Comparison of ENCODE assay signal across 8 cellular contexts in the genomic region with DNA sequence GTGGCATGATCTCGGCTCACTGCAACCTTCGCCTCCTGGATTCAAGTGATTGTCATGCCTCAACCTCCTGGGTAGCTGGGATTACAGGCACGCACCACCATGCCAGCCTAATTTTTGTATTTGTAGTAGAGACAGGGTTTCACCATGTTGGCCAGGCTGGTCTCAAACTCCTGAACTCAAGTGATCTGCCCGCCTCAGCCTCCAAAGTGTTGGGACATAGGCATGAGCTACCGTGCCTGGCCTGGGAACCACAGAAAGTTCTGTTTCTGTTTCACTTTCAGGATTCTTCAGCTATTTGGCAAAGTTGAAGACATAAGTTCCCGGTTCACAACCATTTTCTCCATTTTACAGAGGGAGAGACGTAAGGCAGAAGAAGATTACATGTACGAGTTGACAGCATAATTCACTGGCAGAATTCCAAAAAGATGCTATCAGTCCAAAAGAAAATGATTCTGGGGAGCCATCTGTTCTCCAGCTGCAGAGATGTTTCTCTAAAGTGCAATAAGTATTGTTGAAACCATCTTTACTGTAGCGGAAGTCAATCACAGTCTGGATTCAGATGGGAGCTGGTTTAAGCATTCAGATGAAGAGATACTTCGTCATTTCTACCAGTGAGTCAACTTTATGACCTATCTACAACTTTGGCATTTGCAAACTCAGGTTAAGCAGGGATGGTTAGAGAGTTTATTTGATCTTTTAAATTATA. TPM values are rescaled to one million over a fixed set of nuclear protein-coding genes. Genes with fewer than 3 reads are reported as not detected.
A peak's percentile ranks its signal among the peaks of the same experiment; 100 is the strongest.
DNase-seq lines count a peak whose midpoint lies in the region; ATAC-seq and TF ChIP-seq lines count a peak whose summit lies in the region.
"Had no signal": no experiment of that assay in that cellular context is flagged by ENCODE, and none has a peak within 500 bp of the region (broad histone marks: within the 10 kb centered on the region; RNA-seq: fewer than 3 reads in every experiment).

No MANE protein-coding gene starts in this region.

- H3K36me3 ChIP-seq in GM23248 (ENCODE audit: low read depth): no peaks in the 10 kb centered on the region

- DNase-seq in GM23248: peak; percentile 68
- peak; percentile 96 for DNase-seq in fibroblast of villous mesenchyme (ENCODE audit: low read depth)
- no peak for DNase-seq in stimulated activated naive B cell treated with anti-CD40 and anti-IgM and Interleukin-4, amounts not matched to agents 10 μg/mL and 1 μg/mL and 100 μg/mL, for 72 hours
- DNase-seq in NCI-H2081 treated with DMSO at 0.1 percent for 48 hours (lab: John Stamatoyannopoulos, UW): no peak
- no peak for DNase-seq in dermis blood vessel endothelial cell

- peak overlapping the region in 1 of 2 donors; percentile 36 for H3K4me3 Mint-ChIP-seq in stimulated activated naive B cell treated with anti-CD40 and anti-IgM and Interleukin-4, amounts not matched to agents 10 μg/mL and 1 μg/mL and 100 μg/mL, for 72 hours

- peak overlapping the region; percentile 51 for H3K27ac Mint-ChIP-seq in stimulated activated naive B cell treated with anti-CD40 and anti-IgM and Interleukin-4, amounts not matched to agents 10 μg/mL and 1 μg/mL and 100 μg/mL, for 72 hours

- no peak for TF ChIP-seq CTCF in fibroblast of villous mesenchyme (IDR thresholded peaks at IDR 0.05; ENCODE audit: insufficient read depth, low read depth, low read length)

- in situ Hi-C loops in GM23248 (cut with MboI): no loop called here

- H3K36me3 Mint-ChIP-seq in stimulated activated naive B cell treated with anti-CD40 and anti-IgM and Interleukin-4, amounts not matched to agents 10 μg/mL and 1 μg/mL and 100 μg/mL, for 72 hours: no peaks in the 10 kb centered on the region

- ATAC-seq in SK-N-SH treated with all-trans-retinoic acid at 6 μM for 48 hours: peak; percentile 87
- no peak for ATAC-seq in stimulated activated naive B cell treated with anti-CD40 and anti-IgM and Interleukin-4, amounts not matched to agents 10 μg/mL and 1 μg/mL and 100 μg/mL, for 72 hours (replicated peaks)
- no peak for ATAC-seq in HG02571 (IDR thresholded peaks at IDR 0.05; ENCODE audit: unreplicated experiment)

- H3F3A ChIP-seq in GM23248 (ENCODE audit: insufficient read depth): peaks cover 4% of the 10 kb centered on the region; the same call in 1 of the 2 replicates

- peak overlapping the region; percentile 33; the same call in 1 of the 2 replicates for H3K9ac ChIP-seq in GM23248

- H3K4me1 ChIP-seq in GM23248 (ENCODE audit: insufficient read depth): peaks cover 13% of the 10 kb centered on the region; the same call in 1 of the 2 replicates

- no peaks in the 10 kb centered on the region for H4K20me1 ChIP-seq in GM23248 (ENCODE audit: insufficient read depth)

- H2AFZ ChIP-seq in GM23248: peak overlapping the region; percentile 63

- WGBS in GM23248 (ENCODE audit: low coverage in 1 of 2, low lambda C conversion rate in 2 of 2, missing lambda C conversion rate in 2 of 2), 2 experiments: 32 to 40% methylated on average over 10 of the region's 10 CpGs

- no peaks in the 10 kb centered on the region for H3K9me3 ChIP-seq in GM23248 (ENCODE audit: low read depth)

- no peaks in the 10 kb centered on the region for H3K9me3 Mint-ChIP-seq in stimulated activated naive B cell treated with anti-CD40 and anti-IgM and Interleukin-4, amounts not matched to agents 10 μg/mL and 1 μg/mL and 100 μg/mL, for 72 hours

- peaks cover 10% of the 10 kb centered on the region in 2 donors for H3K4me1 Mint-ChIP-seq in stimulated activated naive B cell treated with anti-CD40 and anti-IgM and Interleukin-4, amounts not matched to agents 10 μg/mL and 1 μg/mL and 100 μg/mL, for 72 hours

- H3K79me2 ChIP-seq in GM23248 (ENCODE audit: insufficient read depth): no peaks in the 10 kb centered on the region

- peak overlapping the region; percentile 33 for H3K4me3 ChIP-seq in GM23248
- peak overlapping the region; percentile 46 for H3K4me3 ChIP-seq in fibroblast of villous mesenchyme (ENCODE audit: low read depth, low read length)
- H3K4me3 ChIP-seq: lung had no signal

- peak overlapping the region; percentile 22; the same call in 1 of the 2 replicates for H3K27ac ChIP-seq in GM23248

- no peaks in the 10 kb centered on the region for H3K9me2 ChIP-seq in GM23248 (ENCODE audit: insufficient read depth)

- peak overlapping the region; percentile 41 for H3K4me2 ChIP-seq in GM23248 (ENCODE audit: unreplicated experiment)

- H3K27me3 ChIP-seq in GM23248 (replicated peaks; ENCODE audit: insufficient read depth): no peaks in the 10 kb centered on the region

- no peaks in the 10 kb centered on the region for H3K27me3 Mint-ChIP-seq in stimulated activated naive B cell treated with anti-CD40 and anti-IgM and Interleukin-4, amounts not matched to agents 10 μg/mL and 1 μg/mL and 100 μg/mL, for 72 hours

TF ChIP-seq in SK-N-SH treated with all-trans-retinoic acid at 6 μM for 48 hours, 23 proteins besides CTCF, POLR2A, EP300 and RAD21 (continues in another document):
- no peak for TF ChIP-seq OSR1 (CRISPR knock-in tag; IDR thresholded peaks at IDR 0.05)
- TF ChIP-seq ESRRG (CRISPR knock-in tag; IDR thresholded peaks at IDR 0.05): no peak
- no peak for TF ChIP-seq PPARA (CRISPR knock-in tag; IDR thresholded peaks at IDR 0.05; ENCODE audit: borderline replicate concordance)
- TF ChIP-seq, protein P1, sequence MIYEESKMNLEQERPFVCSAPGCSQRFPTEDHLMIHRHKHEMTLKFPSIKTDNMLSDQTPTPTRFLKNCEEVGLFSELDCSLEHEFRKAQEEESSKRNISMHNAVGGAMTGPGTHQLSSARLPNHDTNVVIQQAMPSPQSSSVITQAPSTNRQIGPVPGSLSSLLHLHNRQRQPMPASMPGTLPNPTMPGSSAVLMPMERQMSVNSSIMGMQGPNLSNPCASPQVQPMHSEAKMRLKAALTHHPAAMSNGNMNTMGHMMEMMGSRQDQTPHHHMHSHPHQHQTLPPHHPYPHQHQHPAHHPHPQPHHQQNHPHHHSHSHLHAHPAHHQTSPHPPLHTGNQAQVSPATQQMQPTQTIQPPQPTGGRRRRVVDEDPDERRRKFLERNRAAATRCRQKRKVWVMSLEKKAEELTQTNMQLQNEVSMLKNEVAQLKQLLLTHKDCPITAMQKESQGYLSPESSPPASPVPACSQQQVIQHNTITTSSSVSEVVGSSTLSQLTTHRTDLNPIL (CRISPR knock-in tag; IDR thresholded peaks at IDR 0.05; ENCODE audit: low read depth): 0 out of 2 replicates have a peak, but pooled peaks have one; percentile 9
- peak; percentile 79; the same call in 1 of the 2 replicates for TF ChIP-seq TSHZ2 (CRISPR knock-in tag; IDR thresholded peaks at IDR 0.05)
- peak; percentile 78; the same call in 1 of the 2 replicates for TF ChIP-seq SNAI2 (CRISPR knock-in tag; IDR thresholded peaks at IDR 0.05)
- TF ChIP-seq ZFP3 (CRISPR knock-in tag; IDR thresholded peaks at IDR 0.05): peak; percentile 57; the same call in 1 of the 2 replicates
- TF ChIP-seq BACH2 (CRISPR knock-in tag; IDR thresholded peaks at IDR 0.05; ENCODE audit: borderline replicate concordance): no peak
- TF ChIP-seq, protein P2, sequence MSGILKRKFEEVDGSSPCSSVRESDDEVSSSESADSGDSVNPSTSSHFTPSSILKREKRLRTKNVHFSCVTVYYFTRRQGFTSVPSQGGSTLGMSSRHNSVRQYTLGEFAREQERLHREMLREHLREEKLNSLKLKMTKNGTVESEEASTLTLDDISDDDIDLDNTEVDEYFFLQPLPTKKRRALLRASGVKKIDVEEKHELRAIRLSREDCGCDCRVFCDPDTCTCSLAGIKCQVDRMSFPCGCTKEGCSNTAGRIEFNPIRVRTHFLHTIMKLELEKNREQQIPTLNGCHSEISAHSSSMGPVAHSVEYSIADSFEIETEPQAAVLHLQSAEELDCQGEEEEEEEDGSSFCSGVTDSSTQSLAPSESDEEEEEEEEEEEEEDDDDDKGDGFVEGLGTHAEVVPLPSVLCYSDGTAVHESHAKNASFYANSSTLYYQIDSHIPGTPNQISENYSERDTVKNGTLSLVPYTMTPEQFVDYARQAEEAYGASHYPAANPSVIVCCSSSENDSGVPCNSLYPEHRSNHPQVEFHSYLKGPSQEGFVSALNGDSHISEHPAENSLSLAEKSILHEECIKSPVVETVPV (CRISPR knock-in tag; IDR thresholded peaks at IDR 0.05): 0 out of 2 replicates have a peak, but pooled peaks have one; percentile 32
- TF ChIP-seq TOX (CRISPR knock-in tag; IDR thresholded peaks at IDR 0.05; ENCODE audit: borderline replicate concordance): no peak
- TF ChIP-seq ZNF70 (CRISPR knock-in tag; IDR thresholded peaks at IDR 0.05): 0 out of 2 replicates have a peak, but pooled peaks have one; percentile 23
- TF ChIP-seq ZFP30 (CRISPR knock-in tag; IDR thresholded peaks at IDR 0.05): no peak
- TF ChIP-seq RARB (CRISPR knock-in tag; IDR thresholded peaks at IDR 0.05): no peak

RNA-seq across cellular contexts. Expression of gene RNF34, which starts 8.1 kb away (rescaled TPM):
- 42.8 and 47.2 TPM in 2 replicates for total RNA-seq in GM23248 (2014; rRNA removed; shearing (Covaris generic))
- 42.8 and 48.2 TPM in 2 replicates for polyA plus RNA-seq in GM23248 (2016; fragmentation: Nextera tagmentation; extraction: Ambion mirVana)
- total RNA-seq in fibroblast of villous mesenchyme (46.7 and 52.7 TPM in 2 replicates), dermis blood vessel endothelial cell (60.8 and 86.6 TPM in 2 replicates)

RNA-seq across cellular contexts. Expression of gene ANAPC5, which starts 39.6 kb away (rescaled TPM):
- 144 and 162 TPM in 2 replicates for total RNA-seq in GM23248 (2014; rRNA removed; shearing (Covaris generic))
- polyA plus RNA-seq in GM23248 (2016; fragmentation: Nextera tagmentation; extraction: Ambion mirVana): 128 TPM in 2 replicates
- total RNA-seq in fibroblast of villous mesenchyme (148 and 180 TPM in 2 replicates), dermis blood vessel endothelial cell (145 and 146 TPM in 2 replicates)

Comparison
In these comparisons a context has a peak if more than half of its experiments do, and no peak if none do; other contexts are left out.
1. DNase-seq: peak in GM23248 (single experiment) and fibroblast of villous mesenchyme (single experiment); none in stimulated activated naive B cell treated with anti-CD40 and anti-IgM and Interleukin-4, amounts not matched to agents 10 μg/mL and 1 μg/mL and 100 μg/mL, for 72 hours (single experiment), NCI-H2081 treated with DMSO at 0.1 percent for 48 hours (single experiment) and dermis blood vessel endothelial cell (single experiment).